In the genomic region with DNA sequence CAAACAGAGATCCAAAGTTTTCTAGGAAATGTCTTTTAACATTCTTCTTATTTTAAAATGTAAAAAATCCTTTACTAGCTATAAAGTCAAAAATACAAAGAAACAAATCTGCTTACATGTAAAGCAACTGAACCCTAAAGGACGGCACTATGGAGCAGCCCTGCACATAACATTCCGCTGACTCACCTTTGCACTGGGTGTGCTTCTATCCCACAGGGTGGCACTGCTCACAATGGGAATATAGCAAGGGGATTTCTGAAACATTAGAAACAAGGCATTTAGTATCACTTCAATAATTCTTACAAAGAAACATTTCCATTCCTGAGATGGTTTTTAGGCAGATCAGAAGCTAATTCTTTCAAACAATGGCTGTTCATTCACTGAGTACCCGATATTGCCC, we compare ENCODE assay signal across 13 cellular contexts.
DNase-seq lines count a peak whose midpoint lies in the region; ATAC-seq and TF ChIP-seq lines count a peak whose summit lies in the region.
"Had no signal": no experiment of that assay in that cellular context is flagged by ENCODE, and none has a peak within 500 bp of the region (broad histone marks: within the 10 kb centered on the region; RNA-seq: fewer than 3 reads in every experiment).

No MANE protein-coding gene starts in this region.

- H3K27ac ChIP-seq in SJSA1 (no peak overlapping the region), left lung (no peak overlapping the region), transverse colon (no peak overlapping the region)
- H3K27ac ChIP-seq in effector memory CD4-positive, alpha-beta T cell (ENCODE audit: insufficient read depth, low read length, poor library complexity, severe bottlenecking): no peak overlapping the region
- H3K27ac ChIP-seq: SJCRH30 had no signal

- intact Hi-C loops in left lung (cut with DNase I): no loop called here
- intact Hi-C loops in transverse colon (cut with DNase I; ENCODE audit: low total_unique reads): no loop called here

- H3K4me1 ChIP-seq in SJSA1 (replicated peaks) (peaks cover 9% of the 10 kb centered on the region), left lung (no peaks in the 10 kb centered on the region), transverse colon (no peaks in the 10 kb centered on the region)
- H3K4me1 ChIP-seq in effector memory CD4-positive, alpha-beta T cell (ENCODE audit: control insufficient read depth, insufficient read depth, low read length, poor library complexity, severe bottlenecking): no peaks in the 10 kb centered on the region
- H3K4me1 ChIP-seq: SJCRH30 had no signal

- H3K9me3 ChIP-seq in SJSA1 (replicated peaks) (no peaks in the 10 kb centered on the region), left lung (no peaks in the 10 kb centered on the region), transverse colon (no peaks in the 10 kb centered on the region)
- H3K9me3 ChIP-seq in effector memory CD4-positive, alpha-beta T cell (ENCODE audit: control insufficient read depth, low read length): no peaks in the 10 kb centered on the region
- H3K9me3 ChIP-seq: SJCRH30 had no signal

- 73 to 100% methylated on average over 1 to 3 of the region's 3 CpGs for WGBS in transverse colon (ENCODE audit: low coverage in 1 of 2), 2 donors

- DNase-seq in NCI-H345 (lab: John Stamatoyannopoulos, UW) (peak; percentile 9), NCI-H345 treated with DMSO at 0.1 percent for 48 hours (lab: John Stamatoyannopoulos, UW; ENCODE audit: unreplicated experiment) (no peak), HuH-7 (ENCODE audit: low spot score) (peak; percentile 11), SJSA1 (ENCODE audit: low read depth in 1 of 2, low spot score in 2 of 2) (peak; percentile 30 to 53), left lung (no peak), transverse colon (no peak)
- no peak for DNase-seq in effector memory CD4-positive, alpha-beta T cell
- DNase-seq: activated gamma-delta T cell, caudate nucleus, left colon, NCI-H1436 treated with DMSO at 0.1 percent for 48 hours, SJCRH30 had no signal

- peak; percentile 57 for ATAC-seq in left lung
- no peak for ATAC-seq in GM19023 (IDR thresholded peaks at IDR 0.05; ENCODE audit: unreplicated experiment)
- ATAC-seq: left colon had no signal

- in situ Hi-C loops in transverse colon (cut with MboI; ENCODE audit: low pct_ligation_motif_present in 1 of 4, low pct_unique_long_range_greater_than_20kb in 1 of 4, low sequenced_read_pairs in 3 of 4): no loop called here

- H3K36me3 ChIP-seq in SJSA1 (no peaks in the 10 kb centered on the region), left lung (no peaks in the 10 kb centered on the region), transverse colon (no peaks in the 10 kb centered on the region)
- H3K36me3 ChIP-seq in effector memory CD4-positive, alpha-beta T cell (ENCODE audit: control insufficient read depth, insufficient read depth, low read length): no peaks in the 10 kb centered on the region
- H3K36me3 ChIP-seq: SJCRH30 had no signal

- TF ChIP-seq CTCF in left lung (IDR thresholded peaks at IDR 0.05) (no peak), transverse colon (IDR thresholded peaks at IDR 0.05) (no peak)

- TF ChIP-seq POLR2A in transverse colon (IDR thresholded peaks at IDR 0.05): no peak

- TF ChIP-seq EP300 in transverse colon (IDR thresholded peaks at IDR 0.05; ENCODE audit: low read depth): no peak

- H3K4me3 ChIP-seq in SJSA1: no peak overlapping the region
- no peak overlapping the region for H3K4me3 ChIP-seq in left lung
- H3K4me3 ChIP-seq in effector memory CD4-positive, alpha-beta T cell (ENCODE audit: insufficient read depth, low read depth, low read length, poor library complexity, severe bottlenecking): no peak overlapping the region
- H3K4me3 ChIP-seq in transverse colon: no peak overlapping the region
- H3K4me3 ChIP-seq: SJCRH30 had no signal

- peaks cover 7% of the 10 kb centered on the region; the same call in 1 of the 2 replicates for H3K27me3 ChIP-seq in SJSA1 (replicated peaks)
- no peaks in the 10 kb centered on the region for H3K27me3 ChIP-seq in left lung
- no peaks in the 10 kb centered on the region for H3K27me3 ChIP-seq in effector memory CD4-positive, alpha-beta T cell (replicated peaks; ENCODE audit: control insufficient read depth, insufficient read depth, low read length, poor library complexity, severe bottlenecking)
- no peaks in the 10 kb centered on the region for H3K27me3 ChIP-seq in transverse colon
- H3K27me3 ChIP-seq: SJCRH30 had no signal

Comparison
In these comparisons a context has a peak if more than half of its experiments do, and no peak if none do; other contexts are left out.
1. DNase-seq: peak in NCI-H345 (single experiment), HuH-7 (single experiment) and SJSA1 (2 of 2); none in NCI-H345 treated with DMSO at 0.1 percent for 48 hours (single experiment), left lung (0 of 2), effector memory CD4-positive, alpha-beta T cell (0 of 3) and transverse colon (single experiment).